13 cellular contexts compared by ENCODE assay signal in the genomic region with DNA sequence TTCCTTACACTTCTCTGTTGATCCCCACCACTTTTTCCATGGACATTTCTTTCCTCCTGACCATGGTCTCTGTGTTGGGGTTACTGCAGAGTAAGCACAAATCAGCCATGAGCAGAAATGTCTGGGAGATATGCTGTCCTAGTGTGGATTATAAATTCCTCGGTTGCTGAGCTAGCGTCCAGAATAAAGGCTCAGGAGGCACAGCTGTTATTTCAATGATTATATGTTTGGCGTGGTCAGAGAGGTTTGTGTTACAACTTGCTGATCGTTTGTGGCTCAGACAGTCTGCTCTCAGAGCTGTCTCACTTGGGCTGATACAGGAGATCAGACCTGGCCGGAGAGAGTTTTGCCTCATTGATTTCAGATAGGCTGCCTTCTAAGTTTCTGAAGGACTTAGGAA. TPM values are rescaled to one million over a fixed set of nuclear protein-coding genes. Genes with fewer than 3 reads are reported as not detected.
DNase-seq lines count a peak whose midpoint lies in the region; ATAC-seq and TF ChIP-seq lines count a peak whose summit lies in the region.
"Had no signal": no experiment of that assay in that cellular context is flagged by ENCODE, and none has a peak within 500 bp of the region (broad histone marks: within the 10 kb centered on the region; RNA-seq: fewer than 3 reads in every experiment).

No MANE protein-coding gene starts in this region.

- H2AFZ ChIP-seq in IMR-90 (replicated peaks; ENCODE audit: low read length, poor library complexity) (peak overlapping the region; percentile 19), smooth muscle cell (ENCODE audit: low read depth) (no peak overlapping the region)

- CTCF ChIA-PET in IMR-90 (lab: Yijun Ruan, JAX) = interaction anchor here (1.0 kb wide), 2 partner anchors 20 to 86 kb away, joined by 3 read pairs; no protein-coding TSS in a partner anchor

- peaks cover 17% of the 10 kb centered on the region; the same call in 1 of the 2 replicates for H3K9me1 ChIP-seq in IMR-90 (ENCODE audit: insufficient read depth, low read length)

- H3K23ac ChIP-seq in IMR-90 (ENCODE audit: low read depth, low read length) = 0 out of 2 replicates have a peak overlapping the region, but pooled peaks have one; percentile 13

- 0 out of 2 replicates have a peak overlapping the region, but pooled peaks have one; percentile 7 for H3K4me2 ChIP-seq in IMR-90 (ENCODE audit: low read depth, low read length)
- peak overlapping the region; percentile 57 for H3K4me2 ChIP-seq in smooth muscle cell

- H3K9ac ChIP-seq in IMR-90 (ENCODE audit: low read depth, low read length) (no peak overlapping the region; the same call in 1 of the 2 replicates), smooth muscle cell (ENCODE audit: low read depth) (peak overlapping the region; percentile 44)

- H3K4me1 ChIP-seq in IMR-90 (ENCODE audit: control insufficient read depth, insufficient read depth, low read length) = peaks cover 5% of the 10 kb centered on the region; the same call in 1 of the 2 replicates
- no peaks in the 10 kb centered on the region for H3K4me1 ChIP-seq in breast epithelium
- peaks cover 5% of the 10 kb centered on the region for H3K4me1 ChIP-seq in smooth muscle cell (ENCODE audit: low read depth)

- WGBS in IMR-90 (ENCODE audit: extremely low coverage in 2 of 2, insufficient read length in 1 of 2), 2 experiments = 12% methylated on average over 3 of the region's 5 CpGs; no CpG with 5 or more reads in 1 of the 2 experiments
- 24% methylated on average over 5 of the region's 5 CpGs for WGBS in smooth muscle cell (ENCODE audit: low lambda C conversion rate)

- no peak overlapping the region for H2AK9ac ChIP-seq in IMR-90 (replicated peaks; ENCODE audit: low read depth, low read length, poor library complexity)

- H3K9me3 Mint-ChIP-seq in stimulated activated effector memory CD8-positive, alpha-beta T cell treated with anti-CD3 and anti-CD28 coated beads, Interleukin-12 subunit alpha, Interleukin-12 subunit beta, amount 100 ng/mL, for 72 hours = peaks cover 4% of the 10 kb centered on the region
- H3K9me3 Mint-ChIP-seq: stimulated activated naive CD8-positive, alpha-beta T cell treated with anti-CD3 and anti-CD28 coated beads, Interleukin-15, amount 100 ng/mL, for 72 hours had no signal

- TF ChIP-seq CTCF in IMR-90 (conservative IDR thresholded peaks at IDR 0.05; ENCODE audit: low read depth, low read length) (no peak), breast epithelium (IDR thresholded peaks at IDR 0.05) (no peak), smooth muscle cell (IDR thresholded peaks at IDR 0.05; ENCODE audit: borderline replicate concordance, insufficient read depth, poor library complexity, severe bottlenecking) (no peak)

- no peak overlapping the region for H3K4me3 Mint-ChIP-seq in stimulated activated effector memory CD8-positive, alpha-beta T cell treated with anti-CD3 and anti-CD28 coated beads, Interleukin-12 subunit alpha, Interleukin-12 subunit beta, amount 100 ng/mL, for 72 hours
- H3K4me3 Mint-ChIP-seq: stimulated activated naive CD8-positive, alpha-beta T cell treated with anti-CD3 and anti-CD28 coated beads, Interleukin-15, amount 100 ng/mL, for 72 hours had no signal

- peak; percentile 64 for DNase-seq in IMR-90
- no peak for DNase-seq in breast epithelium (ENCODE audit: low spot score in 2 of 2)
- DNase-seq in iris pigment epithelial cell (ENCODE audit: low read depth) = peak; percentile 71
- no peak for DNase-seq in smooth muscle cell (lab: John Stamatoyannopoulos, UW; ENCODE audit: unreplicated experiment)
- DNase-seq in stimulated activated effector memory CD8-positive, alpha-beta T cell treated with anti-CD3 and anti-CD28 coated beads, Interleukin-12 subunit alpha, Interleukin-12 subunit beta, amount 100 ng/mL, for 72 hours (ENCODE audit: low spot score in 2 of 2) = no peak
- DNase-seq: activated naive CD4-positive, alpha-beta T cell treated with Interleukin-2 at 50 U/mL for 16 hours; COR-L47; NCI-H1930; stimulated activated CD4-positive, alpha-beta T cell treated with anti-CD3 and anti-CD28 coated beads, Interleukin-15, amount 100 ng/mL, for 24 hours; stimulated activated naive CD8-positive, alpha-beta T cell treated with anti-CD3 and anti-CD28 coated beads, Interleukin-15, amount 100 ng/mL, for 72 hours had no signal

- H3K4ac ChIP-seq in IMR-90 (ENCODE audit: low read depth, low read length) = peak overlapping the region; percentile 17; the same call in 1 of the 2 replicates

- no peak overlapping the region for H2BK15ac ChIP-seq in IMR-90 (ENCODE audit: low read depth, low read length)

- no TSS peak for BruUV-seq in IMR-90 (replicated peaks; lab: Mats Ljungman, UMichigan)

- H3K27ac ChIP-seq in IMR-90 (ENCODE audit: insufficient read depth, low read length) (no peak overlapping the region), breast epithelium (peak overlapping the region; percentile 52 to 67), smooth muscle cell (ENCODE audit: low read depth) (peak overlapping the region; percentile 70)

- H3K36me3 ChIP-seq in IMR-90 (ENCODE audit: control insufficient read depth, insufficient read depth, low read length) (peaks cover 12% of the 10 kb centered on the region), breast epithelium (no peaks in the 10 kb centered on the region), smooth muscle cell (ENCODE audit: low read depth) (no peaks in the 10 kb centered on the region)

- H4K20me1 ChIP-seq in IMR-90 (ENCODE audit: insufficient read depth, low read length) = no peaks in the 10 kb centered on the region
- no peaks in the 10 kb centered on the region for H4K20me1 ChIP-seq in smooth muscle cell (ENCODE audit: low read depth)

- no peaks in the 10 kb centered on the region for H3K4me1 Mint-ChIP-seq in stimulated activated effector memory CD8-positive, alpha-beta T cell treated with anti-CD3 and anti-CD28 coated beads, Interleukin-12 subunit alpha, Interleukin-12 subunit beta, amount 100 ng/mL, for 72 hours
- H3K4me1 Mint-ChIP-seq: stimulated activated naive CD8-positive, alpha-beta T cell treated with anti-CD3 and anti-CD28 coated beads, Interleukin-15, amount 100 ng/mL, for 72 hours had no signal

- no peak overlapping the region for H2AK5ac ChIP-seq in IMR-90 (ENCODE audit: low read depth, low read length)

- H4K8ac ChIP-seq in IMR-90 (ENCODE audit: low read depth in 2 of 2, low read length in 2 of 2) = peak overlapping the region in 1 of 2 experiments; percentile 22; a peak in 1 of 4 replicates

- H3K56ac ChIP-seq in IMR-90 (ENCODE audit: extremely low read depth, insufficient read depth, low read length) = no peak overlapping the region

- H3K9me3 ChIP-seq in IMR-90 (ENCODE audit: control insufficient read depth, insufficient read depth, low read length) (no peaks in the 10 kb centered on the region), breast epithelium (no peaks in the 10 kb centered on the region), smooth muscle cell (replicated peaks; ENCODE audit: low read depth) (no peaks in the 10 kb centered on the region)

- no peaks in the 10 kb centered on the region for H3K79me2 ChIP-seq in smooth muscle cell (ENCODE audit: low read depth)

- dilution Hi-C loops in IMR-90 (cut with HindIII; ENCODE audit: low sequenced_read_pairs, unreplicated experiment) = no loop called here

- H3K4me3 ChIP-seq in IMR-90 (ENCODE audit: insufficient read depth, low read depth, low read length) = no peak overlapping the region
- H3K4me3 ChIP-seq in breast epithelium = no peak overlapping the region
- H3K4me3 ChIP-seq in smooth muscle cell = no peak overlapping the region

- H3K36me3 Mint-ChIP-seq in stimulated activated effector memory CD8-positive, alpha-beta T cell treated with anti-CD3 and anti-CD28 coated beads, Interleukin-12 subunit alpha, Interleukin-12 subunit beta, amount 100 ng/mL, for 72 hours = no peaks in the 10 kb centered on the region

- H4K5ac ChIP-seq in IMR-90 (ENCODE audit: low read depth, low read length) = no peak overlapping the region

- H3K27me3 ChIP-seq in IMR-90 (ENCODE audit: control insufficient read depth, insufficient read depth, low read length) (no peaks in the 10 kb centered on the region), breast epithelium (no peaks in the 10 kb centered on the region), smooth muscle cell (ENCODE audit: low read depth) (no peaks in the 10 kb centered on the region)

- peak overlapping the region; percentile 26; the same call in 1 of the 2 replicates for H3K14ac ChIP-seq in IMR-90 (replicated peaks; ENCODE audit: low read depth, low read length)

- peaks cover 3% of the 10 kb centered on the region for H3F3A ChIP-seq in smooth muscle cell (ENCODE audit: low read depth)

- peak; percentile 71 for ATAC-seq in IMR-90 (ENCODE audit: low read depth)
- no peak for ATAC-seq in HG03045 (IDR thresholded peaks at IDR 0.05; ENCODE audit: unreplicated experiment)
- ATAC-seq in GM19023 (IDR thresholded peaks at IDR 0.05; ENCODE audit: unreplicated experiment) = no peak
- no peak for ATAC-seq in stimulated activated effector memory CD8-positive, alpha-beta T cell treated with anti-CD3 and anti-CD28 coated beads, Interleukin-12 subunit alpha, Interleukin-12 subunit beta, amount 100 ng/mL, for 72 hours
- ATAC-seq in GM19397 (IDR thresholded peaks at IDR 0.05; ENCODE audit: unreplicated experiment) = no peak
- ATAC-seq: stimulated activated naive CD8-positive, alpha-beta T cell treated with anti-CD3 and anti-CD28 coated beads, Interleukin-15, amount 100 ng/mL, for 72 hours had no signal

- 0 out of 2 replicates have a peak overlapping the region, but pooled peaks have one; percentile 1 for H2BK120ac ChIP-seq in IMR-90 (ENCODE audit: low read depth, low read length)

- H3K79me1 ChIP-seq in IMR-90 (ENCODE audit: low read depth in 1 of 2, low read length in 2 of 2) = peaks cover 4 to 11% of the 10 kb centered on the region in 2 experiments; a peak in 2 of 4 replicates

- intact Hi-C loops in IMR-90 (cut with micrococcal nuclease) (loop anchor here (2.0 to 5.0 kb wide), 2 partner anchors 129 to 186 kb away; no protein-coding TSS in a partner anchor), breast epithelium (cut with DNase I; ENCODE audit: low total_unique reads) (loop anchor here (10.0 kb wide), 1 partner anchor 576 kb away; no protein-coding TSS in a partner anchor)

- H3K27ac Mint-ChIP-seq in stimulated activated effector memory CD8-positive, alpha-beta T cell treated with anti-CD3 and anti-CD28 coated beads, Interleukin-12 subunit alpha, Interleukin-12 subunit beta, amount 100 ng/mL, for 72 hours = no peak overlapping the region

- peak overlapping the region; percentile 9; the same call in 1 of the 2 replicates for H2BK20ac ChIP-seq in IMR-90 (ENCODE audit: low read depth, low read length)

- H3K18ac ChIP-seq in IMR-90 (ENCODE audit: low read depth, low read length) = no peak overlapping the region

- TF ChIP-seq RAD21 in IMR-90 (IDR thresholded peaks at IDR 0.05; ENCODE audit: low read length) = no peak

- POLR2A ChIA-PET in IMR-90 (lab: Charles Lee; ENCODE audit: unreplicated experiment) = interaction anchor here (0.6 kb wide), 1 partner anchor 86 kb away, joined by 3 read pairs; no protein-coding TSS in a partner anchor

- in situ Hi-C loops in IMR-90 (cut with MboI; ENCODE audit: low sequenced_read_pairs) = no loop called here

- H2BK5ac ChIP-seq in IMR-90 (ENCODE audit: low read depth, low read length, poor library complexity, severe bottlenecking) = no peak overlapping the region

- TF ChIP-seq POLR2A in IMR-90 (IDR thresholded peaks at IDR 0.05; ENCODE audit: low read depth, low read length) = no peak
- TF ChIP-seq POLR2A in breast epithelium (IDR thresholded peaks at IDR 0.05) = no peak

- no peak overlapping the region for H4K91ac ChIP-seq in IMR-90 (ENCODE audit: insufficient read depth, low read depth, low read length)

RNA-seq across cellular contexts. Expression of gene LAMC2, which starts 37.5 kb away (rescaled TPM):
- total RNA-seq in IMR-90 (2012; rRNA removed) = 2.2 and 2.3 TPM in 2 replicates
- polyA plus RNA-seq in IMR-90 (2012; rRNA removed) = 2.6 and 2.8 TPM in 2 replicates
- polyA plus RNA-seq in IMR-90 (2012; cell fraction: cytosol; rRNA removed) = 1.4 TPM in 2 replicates
- polyA plus RNA-seq in IMR-90 (2012; cell fraction: nucleus; rRNA removed; ENCODE audit: low replicate concordance) = 1.1 and 2.6 TPM in 2 replicates
- total RNA-seq in breast epithelium = 10 to 100 TPM in 2 of 3 donors, 1 to 10 TPM in 1; 3.0 to 20.3 (median 16.4) TPM
- 120 TPM in 2 replicates for total RNA-seq in smooth muscle cell
- polyA plus RNA-seq in smooth muscle cell = 35.1 and 117 TPM in 2 replicates

Comparison
In these comparisons a context has a peak if more than half of its experiments do, and no peak if none do; other contexts are left out.
1. DNase-seq: peak in IMR-90 (single experiment) and iris pigment epithelial cell (single experiment); none in breast epithelium (0 of 2), smooth muscle cell (single experiment) and stimulated activated effector memory CD8-positive, alpha-beta T cell treated with anti-CD3 and anti-CD28 coated beads, Interleukin-12 subunit alpha, Interleukin-12 subunit beta, amount 100 ng/mL, for 72 hours (0 of 2).